Comparison of ENCODE assay signal across 8 cellular contexts in the genomic region with DNA sequence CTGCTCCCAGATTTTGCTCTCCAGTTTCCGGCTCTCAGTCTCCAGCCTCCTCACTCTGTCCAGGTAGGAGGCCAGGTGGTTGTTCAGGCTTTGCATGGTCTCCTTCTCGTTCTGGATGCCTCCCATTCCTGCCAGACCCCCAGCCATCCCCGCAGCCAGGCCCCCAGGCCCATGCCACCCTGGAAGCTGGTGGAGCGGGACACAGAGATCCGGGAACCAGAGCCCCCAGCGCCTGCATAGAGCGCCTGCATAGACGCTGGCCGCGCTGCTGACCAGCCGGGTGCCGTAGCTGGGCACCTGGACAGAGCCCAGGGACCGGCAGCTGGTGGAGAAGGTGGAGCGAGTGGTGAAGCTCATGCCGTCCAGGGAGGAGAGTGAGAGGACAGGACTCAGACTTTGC.
"Had no signal": no experiment of that assay in that cellular context is flagged by ENCODE, and none has a peak within 500 bp of the region (broad histone marks: within the 10 kb centered on the region; RNA-seq: fewer than 3 reads in every experiment).

No MANE protein-coding gene starts in this region.

- H3K27ac Mint-ChIP-seq: GM23338, H9, HFFc6 had no signal

- H3K4me1 ChIP-seq: HAP-1 had no signal

- H3K36me3 ChIP-seq: HAP-1 had no signal

- H3K4me3 ChIP-seq: GM23248, GM23338, HAP-1 had no signal

- H3K4me3 Mint-ChIP-seq: GM23338, H9, HFFc6 had no signal

- DNase-seq: GM23248, GOT3, H7, H9, HCEC 1CT, HFFc6 had no signal

- H3K4me1 Mint-ChIP-seq: GM23338, H9 had no signal

- H3K9me3 ChIP-seq: HAP-1 had no signal

- H3K9me3 Mint-ChIP-seq: HFFc6 had no signal

- H3K27ac ChIP-seq: GM23248 had no signal
